19 cellular contexts compared by ENCODE assay signal in genomic region chr20:426564-426963, GRCh38. TPM values are rescaled to one million over a fixed set of nuclear protein-coding genes. Genes with fewer than 3 reads are reported as not detected.
DNase-seq lines count a peak whose midpoint lies in the region; ATAC-seq and TF ChIP-seq lines count a peak whose summit lies in the region.
"Had no signal": no experiment of that assay in that cellular context is flagged by ENCODE, and none has a peak within 500 bp of the region (broad histone marks: within the 10 kb centered on the region; RNA-seq: fewer than 3 reads in every experiment).

No MANE protein-coding gene starts in this region.

- peak overlapping the region; percentile 20 for H3K27ac Mint-ChIP-seq in T-helper 1 cell treated with Interleukin-12 subunit alpha and Interleukin-12 subunit beta and Interleukin-4 antibody, amounts not matched to agents 30 μg/mL and 1 μg/mL, for 36 hours
- H3K27ac Mint-ChIP-seq in activated naive CD4-positive, alpha-beta T cell treated with anti-CD3 and anti-CD28 coated beads for 36 hours = peak overlapping the region; percentile 63
- H3K27ac Mint-ChIP-seq in activated T-helper 17 cell treated with anti-CD3 and anti-CD28 coated beads, Interleukin-2, amount 50 U/mL, for 72 hours = peak overlapping the region; percentile 8
- H3K27ac Mint-ChIP-seq: B cell; CD8-positive, alpha-beta T cell; GM23338; HFFc6 had no signal

- no TSS peak for BruUV-seq in IMR-90 (replicated peaks; lab: Mats Ljungman, UMichigan)

- H2BK120ac ChIP-seq in IMR-90 (ENCODE audit: low read depth, low read length) = no peak overlapping the region

- H3K4ac ChIP-seq in IMR-90 (ENCODE audit: low read depth, low read length) = no peak overlapping the region

- H4K20me1 ChIP-seq in IMR-90 (ENCODE audit: insufficient read depth, low read length) = peaks cover 10% of the 10 kb centered on the region; the same call in 1 of the 2 replicates

- no peak overlapping the region for H3K23ac ChIP-seq in IMR-90 (ENCODE audit: low read depth, low read length)

- H3K4me1 ChIP-seq in IMR-90 (ENCODE audit: control insufficient read depth, insufficient read depth, low read length) = no peaks in the 10 kb centered on the region
- no peaks in the 10 kb centered on the region for H3K4me1 ChIP-seq in effector memory CD4-positive, alpha-beta T cell (ENCODE audit: control insufficient read depth, insufficient read depth, low read length, poor library complexity, severe bottlenecking)

- H3K4me1 Mint-ChIP-seq in T-helper 1 cell treated with Interleukin-12 subunit alpha and Interleukin-12 subunit beta and Interleukin-4 antibody, amounts not matched to agents 30 μg/mL and 1 μg/mL, for 36 hours (ENCODE audit: low read depth) = peaks cover 17% of the 10 kb centered on the region
- H3K4me1 Mint-ChIP-seq in activated naive CD4-positive, alpha-beta T cell treated with anti-CD3 and anti-CD28 coated beads for 36 hours (ENCODE audit: low read depth) = peaks cover 23% of the 10 kb centered on the region
- H3K4me1 Mint-ChIP-seq in activated T-helper 17 cell treated with anti-CD3 and anti-CD28 coated beads, Interleukin-2, amount 50 U/mL, for 72 hours = peaks cover 5% of the 10 kb centered on the region

- H2BK15ac ChIP-seq in IMR-90 (ENCODE audit: low read depth, low read length) = no peak overlapping the region

- peaks cover 53% of the 10 kb centered on the region for H3K36me3 Mint-ChIP-seq in T-helper 1 cell treated with Interleukin-12 subunit alpha and Interleukin-12 subunit beta and Interleukin-4 antibody, amounts not matched to agents 30 μg/mL and 1 μg/mL, for 36 hours (ENCODE audit: low read depth)
- H3K36me3 Mint-ChIP-seq in activated naive CD4-positive, alpha-beta T cell treated with anti-CD3 and anti-CD28 coated beads for 36 hours (ENCODE audit: low read depth) = peaks cover 52% of the 10 kb centered on the region
- peaks cover 96% of the 10 kb centered on the region for H3K36me3 Mint-ChIP-seq in activated T-helper 17 cell treated with anti-CD3 and anti-CD28 coated beads, Interleukin-2, amount 50 U/mL, for 72 hours (ENCODE audit: low read depth)

- no peak overlapping the region for H2AK5ac ChIP-seq in IMR-90 (ENCODE audit: low read depth, low read length)

- no peak overlapping the region for H3K4me3 Mint-ChIP-seq in T-helper 1 cell treated with Interleukin-12 subunit alpha and Interleukin-12 subunit beta and Interleukin-4 antibody, amounts not matched to agents 30 μg/mL and 1 μg/mL, for 36 hours
- no peak overlapping the region for H3K4me3 Mint-ChIP-seq in activated naive CD4-positive, alpha-beta T cell treated with anti-CD3 and anti-CD28 coated beads for 36 hours
- no peak overlapping the region for H3K4me3 Mint-ChIP-seq in activated T-helper 17 cell treated with anti-CD3 and anti-CD28 coated beads, Interleukin-2, amount 50 U/mL, for 72 hours
- H3K4me3 Mint-ChIP-seq: B cell; CD8-positive, alpha-beta T cell; GM23338; HFFc6 had no signal

- H2BK5ac ChIP-seq in IMR-90 (ENCODE audit: low read depth, low read length, poor library complexity, severe bottlenecking) = no peak overlapping the region

- no peak overlapping the region for H4K8ac ChIP-seq in IMR-90 (ENCODE audit: low read depth in 2 of 2, low read length in 2 of 2)

- ATAC-seq in IMR-90 (ENCODE audit: low read depth) = no peak
- no peak for ATAC-seq in activated T-helper 17 cell treated with anti-CD3 and anti-CD28 coated beads, Interleukin-2, amount 50 U/mL, for 72 hours (replicated peaks)
- ATAC-seq: CD8-positive, alpha-beta T cell; GM23338 had no signal

- TF ChIP-seq RAD21 in IMR-90 (IDR thresholded peaks at IDR 0.05; ENCODE audit: low read length) = no peak

- no peak overlapping the region for H3K4me2 ChIP-seq in IMR-90 (ENCODE audit: low read depth, low read length)
- H3K4me2 ChIP-seq: BLaER1 treated with 17β-estradiol and CSF1 and Interleukin-3, amounts not matched to agents 10 nM and 100 nM; GM23338 had no signal

- no peak overlapping the region for H3K27ac ChIP-seq in IMR-90 (ENCODE audit: insufficient read depth, low read length)
- no peak overlapping the region for H3K27ac ChIP-seq in effector memory CD4-positive, alpha-beta T cell (ENCODE audit: insufficient read depth, low read length, poor library complexity, severe bottlenecking)
- H3K27ac ChIP-seq: BLaER1 treated with 17β-estradiol and CSF1 and Interleukin-3, amounts not matched to agents 10 nM and 100 nM; HL-60 had no signal

- no peaks in the 10 kb centered on the region for H3K27me3 ChIP-seq in IMR-90 (ENCODE audit: control insufficient read depth, insufficient read depth, low read length)
- H3K27me3 ChIP-seq in effector memory CD4-positive, alpha-beta T cell (replicated peaks; ENCODE audit: control insufficient read depth, insufficient read depth, low read length, poor library complexity, severe bottlenecking) = no peaks in the 10 kb centered on the region
- H3K27me3 ChIP-seq: BLaER1 treated with 17β-estradiol and CSF1 and Interleukin-3, amounts not matched to agents 10 nM and 100 nM had no signal

- peaks cover 58% of the 10 kb centered on the region for H3K36me3 ChIP-seq in IMR-90 (ENCODE audit: control insufficient read depth, insufficient read depth, low read length)
- H3K36me3 ChIP-seq in effector memory CD4-positive, alpha-beta T cell (ENCODE audit: control insufficient read depth, insufficient read depth, low read length) = peaks cover 37% of the 10 kb centered on the region

- no peaks in the 10 kb centered on the region; the same call in none of the 2 replicates for H3K9me1 ChIP-seq in IMR-90 (ENCODE audit: insufficient read depth, low read length)

- no peaks in the 10 kb centered on the region for H3K9me3 Mint-ChIP-seq in T-helper 1 cell treated with Interleukin-12 subunit alpha and Interleukin-12 subunit beta and Interleukin-4 antibody, amounts not matched to agents 30 μg/mL and 1 μg/mL, for 36 hours
- no peaks in the 10 kb centered on the region for H3K9me3 Mint-ChIP-seq in activated naive CD4-positive, alpha-beta T cell treated with anti-CD3 and anti-CD28 coated beads for 36 hours
- H3K9me3 Mint-ChIP-seq in activated T-helper 17 cell treated with anti-CD3 and anti-CD28 coated beads, Interleukin-2, amount 50 U/mL, for 72 hours = no peaks in the 10 kb centered on the region
- H3K9me3 Mint-ChIP-seq: CD8-positive, alpha-beta T cell; GM23338; HFFc6 had no signal

- no peak overlapping the region for H3K56ac ChIP-seq in IMR-90 (ENCODE audit: extremely low read depth, insufficient read depth, low read length)

- no peak for TF ChIP-seq POLR2A in IMR-90 (IDR thresholded peaks at IDR 0.05; ENCODE audit: low read depth, low read length)

- H3K79me1 ChIP-seq in IMR-90 (ENCODE audit: low read depth in 1 of 2, low read length in 2 of 2) = peaks cover 0 to 26% of the 10 kb centered on the region in 2 experiments; a peak in 3 of 4 replicates

- no peaks in the 10 kb centered on the region for H3K9me3 ChIP-seq in IMR-90 (ENCODE audit: control insufficient read depth, insufficient read depth, low read length)
- no peaks in the 10 kb centered on the region for H3K9me3 ChIP-seq in effector memory CD4-positive, alpha-beta T cell (ENCODE audit: control insufficient read depth, low read length)
- H3K9me3 ChIP-seq: BLaER1 treated with 17β-estradiol and CSF1 and Interleukin-3, amounts not matched to agents 10 nM and 100 nM had no signal

- H3K4me3 ChIP-seq in IMR-90 (ENCODE audit: insufficient read depth, low read depth, low read length) = no peak overlapping the region
- H3K4me3 ChIP-seq in effector memory CD4-positive, alpha-beta T cell (ENCODE audit: insufficient read depth, low read depth, low read length, poor library complexity, severe bottlenecking) = no peak overlapping the region
- H3K4me3 ChIP-seq: BLaER1 treated with 17β-estradiol and CSF1 and Interleukin-3, amounts not matched to agents 10 nM and 100 nM; GM23338 had no signal

- H2BK20ac ChIP-seq in IMR-90 (ENCODE audit: low read depth, low read length) = no peak overlapping the region

- no CpG with 5 or more reads among the region's 2 CpGs for WGBS in IMR-90 (ENCODE audit: extremely low coverage in 2 of 2, insufficient read length in 1 of 2), 2 experiments

- H2AFZ ChIP-seq in IMR-90 (replicated peaks; ENCODE audit: low read length, poor library complexity) = no peak overlapping the region
- H2AFZ ChIP-seq: GM23338 had no signal

- H3K18ac ChIP-seq in IMR-90 (ENCODE audit: low read depth, low read length) = no peak overlapping the region

- POLR2A ChIA-PET in IMR-90 (lab: Charles Lee; ENCODE audit: unreplicated experiment) = interaction anchor here (0.6 kb wide), 1 partner anchor 71 kb away, joined by 7 read pairs; no protein-coding TSS in a partner anchor

- CTCF ChIA-PET in activated naive CD4-positive, alpha-beta T cell treated with anti-CD3 and anti-CD28 coated beads for 36 hours (lab: Charles Lee) = no interaction called here
- CTCF ChIA-PET in IMR-90 (lab: Yijun Ruan, JAX) = no interaction called here

- TF ChIP-seq CTCF in IMR-90 (conservative IDR thresholded peaks at IDR 0.05; ENCODE audit: low read depth, low read length) = no peak

- H2AK9ac ChIP-seq in IMR-90 (replicated peaks; ENCODE audit: low read depth, low read length, poor library complexity) = no peak overlapping the region

- no peak overlapping the region for H4K5ac ChIP-seq in IMR-90 (ENCODE audit: low read depth, low read length)

- H4K91ac ChIP-seq in IMR-90 (ENCODE audit: insufficient read depth, low read depth, low read length) = no peak overlapping the region

- dilution Hi-C loops in IMR-90 (cut with HindIII; ENCODE audit: low sequenced_read_pairs, unreplicated experiment) = no loop called here

- H3K9ac ChIP-seq in IMR-90 (ENCODE audit: low read depth, low read length) = no peak overlapping the region
- H3K9ac ChIP-seq: BLaER1 treated with 17β-estradiol and CSF1 and Interleukin-3, amounts not matched to agents 10 nM and 100 nM had no signal

- intact Hi-C loops in activated naive CD4-positive, alpha-beta T cell treated with anti-CD3 and anti-CD28 coated beads for 36 hours (cut with micrococcal nuclease) = no loop called here
- intact Hi-C loops in IMR-90 (cut with micrococcal nuclease) = loop anchor here (2.0 kb wide), 1 partner anchor 18 kb away; no protein-coding TSS in a partner anchor

- in situ Hi-C loops in IMR-90 (cut with MboI; ENCODE audit: low sequenced_read_pairs) = no loop called here

- DNase-seq in T-helper 1 cell (no peak), IMR-90 (no peak), ecto neural progenitor cell (ENCODE audit: low spot score) (no peak)
- no peak for DNase-seq in activated naive CD4-positive, alpha-beta T cell treated with anti-CD3 and anti-CD28 coated beads for 36 hours
- DNase-seq in activated naive CD4-positive, alpha-beta T cell treated with anti-CD3 and anti-CD28 coated beads, Interleukin-2, amount 50 U/mL, for 16 hours = no peak
- no peak for DNase-seq in effector memory CD4-positive, alpha-beta T cell
- DNase-seq: 8988T; Calu3; CD8-positive, alpha-beta T cell; DMS79 treated with DMSO at 0.1 percent for 48 hours; GF-D8; HCEC 1CT; HFFc6 had no signal

- H3K27me3 Mint-ChIP-seq in T-helper 1 cell treated with Interleukin-12 subunit alpha and Interleukin-12 subunit beta and Interleukin-4 antibody, amounts not matched to agents 30 μg/mL and 1 μg/mL, for 36 hours (ENCODE audit: low read depth) = no peaks in the 10 kb centered on the region
- H3K27me3 Mint-ChIP-seq in activated naive CD4-positive, alpha-beta T cell treated with anti-CD3 and anti-CD28 coated beads for 36 hours (ENCODE audit: low read depth) = no peaks in the 10 kb centered on the region
- no peaks in the 10 kb centered on the region for H3K27me3 Mint-ChIP-seq in activated T-helper 17 cell treated with anti-CD3 and anti-CD28 coated beads, Interleukin-2, amount 50 U/mL, for 72 hours
- H3K27me3 Mint-ChIP-seq: B cell had no signal

- no peak overlapping the region for H3K14ac ChIP-seq in IMR-90 (replicated peaks; ENCODE audit: low read depth, low read length)

RNA-seq across cellular contexts. Expression of gene RBCK1, which starts 18.5 kb away (rescaled TPM):
- total RNA-seq in activated naive CD4-positive, alpha-beta T cell treated with anti-CD3 and anti-CD28 coated beads for 36 hours = 100 to 1,000 TPM; 150 to 160 TPM
- 29.2 and 29.9 TPM in 2 replicates for total RNA-seq in IMR-90 (2012; rRNA removed)
- polyA plus RNA-seq in IMR-90 (2012; rRNA removed) = 84.2 and 89.4 TPM in 2 replicates
- 51.3 and 95.8 TPM in 2 replicates for polyA plus RNA-seq in IMR-90 (2012; cell fraction: cytosol; rRNA removed)
- 154 and 323 TPM in 2 replicates for polyA plus RNA-seq in IMR-90 (2012; cell fraction: nucleus; rRNA removed; ENCODE audit: low replicate concordance)
- total RNA-seq in activated T-helper 17 cell treated with anti-CD3 and anti-CD28 coated beads, Interleukin-2, amount 50 U/mL, for 72 hours = 10 to 100 TPM; 81.9 to 84.0 TPM

RNA-seq across cellular contexts. Expression of gene TBC1D20, which starts 35.8 kb away (rescaled TPM):
- 10 to 100 TPM; 16.2 to 17.4 TPM for total RNA-seq in activated naive CD4-positive, alpha-beta T cell treated with anti-CD3 and anti-CD28 coated beads for 36 hours
- 36.7 and 42.8 TPM in 2 replicates for total RNA-seq in IMR-90 (2012; rRNA removed)
- 38.2 and 39.1 TPM in 2 replicates for polyA plus RNA-seq in IMR-90 (2012; rRNA removed)
- polyA plus RNA-seq in IMR-90 (2012; cell fraction: cytosol; rRNA removed) = 30.1 and 37.7 TPM in 2 replicates
- 39.4 and 49.4 TPM in 2 replicates for polyA plus RNA-seq in IMR-90 (2012; cell fraction: nucleus; rRNA removed; ENCODE audit: low replicate concordance)
- total RNA-seq in activated T-helper 17 cell treated with anti-CD3 and anti-CD28 coated beads, Interleukin-2, amount 50 U/mL, for 72 hours = 10 to 100 TPM; 20.5 to 21.9 TPM

RNA-seq across cellular contexts. Expression of gene TRIB3, which starts 46.0 kb away (rescaled TPM):
- total RNA-seq in activated naive CD4-positive, alpha-beta T cell treated with anti-CD3 and anti-CD28 coated beads for 36 hours = 10 to 100 TPM; 47.4 to 49.2 TPM
- total RNA-seq in IMR-90 (2012; rRNA removed) = 15.0 and 18.5 TPM in 2 replicates
- polyA plus RNA-seq in IMR-90 (2012; rRNA removed) = 23.2 and 23.4 TPM in 2 replicates
- polyA plus RNA-seq in IMR-90 (2012; cell fraction: cytosol; rRNA removed) = 15.9 and 35.9 TPM in 2 replicates
- polyA plus RNA-seq in IMR-90 (2012; cell fraction: nucleus; rRNA removed; ENCODE audit: low replicate concordance) = 13.3 and 22.2 TPM in 2 replicates
- 10 to 100 TPM; 13.4 to 20.0 TPM for total RNA-seq in activated T-helper 17 cell treated with anti-CD3 and anti-CD28 coated beads, Interleukin-2, amount 50 U/mL, for 72 hours

Comparison
In these comparisons a context has a peak if more than half of its experiments do, and no peak if none do; other contexts are left out.
1. H3K27ac Mint-ChIP-seq: peak in every context shown above with its lines; median percentile 63 in activated naive CD4-positive, alpha-beta T cell treated with anti-CD3 and anti-CD28 coated beads for 36 hours; 20 in T-helper 1 cell treated with Interleukin-12 subunit alpha and Interleukin-12 subunit beta and Interleukin-4 antibody, amounts not matched to agents 30 μg/mL and 1 μg/mL, for 36 hours; 8 in activated T-helper 17 cell treated with anti-CD3 and anti-CD28 coated beads, Interleukin-2, amount 50 U/mL, for 72 hours.